ENCODE assay signal across 15 cellular contexts in genomic region chrX:52905531-52905930, GRCh38. TPM values are rescaled to one million over a fixed set of nuclear protein-coding genes. Genes with fewer than 3 reads are reported as not detected.
"Had no signal": no experiment of that assay in that cellular context is flagged by ENCODE, and none has a peak within 500 bp of the region (broad histone marks: within the 10 kb centered on the region; RNA-seq: fewer than 3 reads in every experiment).

No MANE protein-coding gene starts in this region.

RNA-seq across cellular contexts. Expression of gene XAGE3, which starts 37.6 kb away (rescaled TPM):
- total RNA-seq: activated B cell treated with CpG ODN at 0.5 μM for 24 hours; activated CD4-positive, alpha-beta memory T cell treated with anti-CD3 and anti-CD28 coated beads for 36 hours; activated CD4-positive, alpha-beta memory T cell treated with anti-CD3 and anti-CD28 coated beads, Interleukin-2, amount 10 ng/mL, durations not matched to agents 7 days and 5 days; activated CD4-positive, alpha-beta T cell treated with anti-CD3 and anti-CD28 coated beads for 36 hours; activated CD4-positive, alpha-beta T cell treated with anti-CD3 and anti-CD28 coated beads, Interleukin-2, amount 10 ng/mL, durations not matched to agents 24 days and 14 days; activated CD4-positive, alpha-beta T cell treated with anti-CD3 and anti-CD28 coated beads, Interleukin-2, amount 10 ng/mL, durations not matched to agents 7 days and 5 days; activated CD8-positive, alpha-beta memory T cell treated with anti-CD3 and anti-CD28 coated beads for 36 hours; activated CD8-positive, alpha-beta memory T cell treated with anti-CD3 and anti-CD28 coated beads, Interleukin-2, amount 10 ng/mL, durations not matched to agents 7 days and 5 days; activated CD8-positive, alpha-beta T cell treated with anti-CD3 and anti-CD28 coated beads for 36 hours; activated CD8-positive, alpha-beta T cell treated with anti-CD3 and anti-CD28 coated beads, Interleukin-2, amount 10 ng/mL, durations not matched to agents 7 days and 5 days; T-cell; T-helper 1 cell treated with Interleukin-12 subunit alpha and Interleukin-12 subunit beta and Interleukin-4 antibody, amounts not matched to agents 30 ng/mL and 1 ng/mL, for 36 hours; T-helper 17 cell; T-helper 2 cell treated with Interferon-gamma antibody and Interleukin-4, amounts not matched to agents 100 ng/mL and 5 ng/mL, for 36 hours; WTC11 had no signal
